19 cellular contexts compared by ENCODE assay signal in genomic region chr1:171581226-171581625, GRCh38. TPM values are rescaled to one million over a fixed set of nuclear protein-coding genes. Genes with fewer than 3 reads are reported as not detected.
A peak's percentile ranks its signal among the peaks of the same experiment; 100 is the strongest.
DNase-seq lines count a peak whose midpoint lies in the region; ATAC-seq, FAIRE-seq and TF ChIP-seq lines count a peak whose summit lies in the region.
"Had no signal": no experiment of that assay in that cellular context is flagged by ENCODE, and none has a peak within 500 bp of the region (broad histone marks: within the 10 kb centered on the region; RNA-seq: fewer than 3 reads in every experiment).

No MANE protein-coding gene starts in this region.

- no peaks in the 10 kb centered on the region for H3K4me1 ChIP-seq in GM12878 (ENCODE audit: control insufficient read depth, insufficient read depth, low read length)
- H3K4me1 ChIP-seq: BE2C had no signal

- no peaks in the 10 kb centered on the region for H3K9me3 Mint-ChIP-seq in activated naive CD4-positive, alpha-beta T cell treated with anti-CD3 and anti-CD28 coated beads, Interleukin-2, amount 50 U/mL, for 24 hours
- no peaks in the 10 kb centered on the region for H3K9me3 Mint-ChIP-seq in stimulated activated naive CD8-positive, alpha-beta T cell treated with anti-CD3 and anti-CD28 coated beads, Interleukin-15, amount 100 ng/mL, for 72 hours
- H3K9me3 Mint-ChIP-seq: CD8-positive, alpha-beta memory T cell had no signal

- RAD21 ChIA-PET in GM12878 (lab: Charles Lee; ENCODE audit: unreplicated experiment) = interaction anchor here (0.9 to 1.4 kb wide), 3 partner anchors 14 to 135 kb away, joined by 3 to 4 read pairs (median 3); no protein-coding TSS in a partner anchor

- CTCF ChIA-PET in GM12878 (lab: Yijun Ruan, JAX) = interaction anchor here (0.8 to 3.4 kb wide), 4 partner anchors 10 to 137 kb away, joined by 3 to 14 read pairs (median 6); no protein-coding TSS in a partner anchor

- H3K27me3 Mint-ChIP-seq in activated naive CD4-positive, alpha-beta T cell treated with anti-CD3 and anti-CD28 coated beads, Interleukin-2, amount 50 U/mL, for 24 hours = no peaks in the 10 kb centered on the region
- no peaks in the 10 kb centered on the region for H3K27me3 Mint-ChIP-seq in stimulated activated naive CD8-positive, alpha-beta T cell treated with anti-CD3 and anti-CD28 coated beads, Interleukin-15, amount 100 ng/mL, for 72 hours
- H3K27me3 Mint-ChIP-seq: CD8-positive, alpha-beta memory T cell had no signal

- peaks cover 28% of the 10 kb centered on the region for H3K4me1 Mint-ChIP-seq in activated naive CD4-positive, alpha-beta T cell treated with anti-CD3 and anti-CD28 coated beads, Interleukin-2, amount 50 U/mL, for 24 hours
- peaks cover 30% of the 10 kb centered on the region for H3K4me1 Mint-ChIP-seq in stimulated activated naive CD8-positive, alpha-beta T cell treated with anti-CD3 and anti-CD28 coated beads, Interleukin-15, amount 100 ng/mL, for 72 hours

- 57% methylated on average over 3 of the region's 3 CpGs for WGBS in GM12878 (ENCODE audit: insufficient coverage, insufficient replicate concordance, low lambda C conversion rate, missing lambda C conversion rate)

- no peak for TF ChIP-seq POLR2A in GM12878 (IDR thresholded peaks at IDR 0.05; ENCODE audit: low read depth, low read length)

- BruUV-seq in GM12878 (replicated peaks; lab: Mats Ljungman, UMichigan) = no TSS peak

- H3K36me3 Mint-ChIP-seq in activated naive CD4-positive, alpha-beta T cell treated with anti-CD3 and anti-CD28 coated beads, Interleukin-2, amount 50 U/mL, for 24 hours = peaks cover 23% of the 10 kb centered on the region

- TF ChIP-seq RAD21 in GM12878 (IDR thresholded peaks at IDR 0.05; ENCODE audit: insufficient read depth, low read depth, low read length) = no peak

- intact Hi-C loops in GM12878 (cut with micrococcal nuclease; ENCODE audit: unreplicated experiment) = loop anchor here (5.0 kb wide), 1 partner anchor 44 kb away; no protein-coding TSS in a partner anchor

- no peaks in the 10 kb centered on the region for H3K9me3 ChIP-seq in GM12878 (replicated peaks; ENCODE audit: control insufficient read depth, insufficient read depth, low read length)
- H3K9me3 ChIP-seq: BE2C, MG63 had no signal

- POLR2A ChIA-PET in GM12878 (lab: Charles Lee) = no interaction called here

- no peak overlapping the region for H2AFZ ChIP-seq in GM12878 (ENCODE audit: control insufficient read depth, low read depth, low read length)

- H3K9ac ChIP-seq in GM12878 (ENCODE audit: control insufficient read depth, insufficient read depth, low read length) = no peak overlapping the region
- H3K9ac ChIP-seq: KMS-11 had no signal

- SMC1A ChIA-PET in GM12878 (lab: Charles Lee; ENCODE audit: uncharacterized antibody, unreplicated experiment) = interaction anchor here (0.8 to 2.1 kb wide), 8 partner anchors 12 to 66 kb away, joined by 3 to 8 read pairs (median 5); no protein-coding TSS in a partner anchor

- TF ChIP-seq EP300 in GM12878 (IDR thresholded peaks at IDR 0.05; ENCODE audit: borderline replicate concordance in 1 of 2, control insufficient read depth in 1 of 2, low read depth in 2 of 2, low read length in 2 of 2) = no peak

- no peaks in the 10 kb centered on the region for H3K27me3 ChIP-seq in GM12878 (replicated peaks in 1 of 2; ENCODE audit: control insufficient read depth in 2 of 2, insufficient read depth in 2 of 2, low read length in 1 of 2)
- H3K27me3 ChIP-seq: BE2C, MG63 had no signal

- peaks cover 15 to 28% of the 10 kb centered on the region in 2 experiments for H3K36me3 ChIP-seq in GM12878 (ENCODE audit: control insufficient read depth in 2 of 2, insufficient read depth in 2 of 2, low read length in 1 of 2)

- H4K20me1 ChIP-seq in GM12878 (ENCODE audit: control insufficient read depth, insufficient read depth) = no peaks in the 10 kb centered on the region

- no peak overlapping the region for H3K4me3 Mint-ChIP-seq in activated naive CD4-positive, alpha-beta T cell treated with anti-CD3 and anti-CD28 coated beads, Interleukin-2, amount 50 U/mL, for 24 hours
- H3K4me3 Mint-ChIP-seq in stimulated activated naive CD8-positive, alpha-beta T cell treated with anti-CD3 and anti-CD28 coated beads, Interleukin-15, amount 100 ng/mL, for 72 hours = no peak overlapping the region
- H3K4me3 Mint-ChIP-seq: CD8-positive, alpha-beta memory T cell had no signal

- DNase-seq in activated naive CD4-positive, alpha-beta T cell treated with anti-CD3 and anti-CD28 coated beads, Interleukin-2, amount 50 U/mL, for 16 hours = no peak
- DNase-seq in GM12878 (ENCODE audit: low read depth, low spot score) (no peak), DMS79 (lab: John Stamatoyannopoulos, UW) (no peak), SK-N-DZ (ENCODE audit: low spot score) (no peak)
- DNase-seq in stimulated activated naive CD8-positive, alpha-beta T cell treated with anti-CD3 and anti-CD28 coated beads, Interleukin-15, amount 100 ng/mL, for 72 hours = no peak
- DNase-seq: BE2C; CD8-positive, alpha-beta memory T cell; MG63; NCI-H1105; NCI-H187; NCI-H2171; NCI-H446 treated with DMSO at 0.1 percent for 48 hours; NCI-H82 had no signal

- H3K27ac ChIP-seq in GM12878 (ENCODE audit: control insufficient read depth, insufficient read depth) = no peak overlapping the region
- H3K27ac ChIP-seq: KMS-11 had no signal

- in situ Hi-C loops in GM12878 (cut with MboI) = no loop called here

- ATAC-seq in GM12878 = no peak
- peak; percentile 45 for ATAC-seq in stimulated activated naive CD8-positive, alpha-beta T cell treated with anti-CD3 and anti-CD28 coated beads, Interleukin-15, amount 100 ng/mL, for 72 hours
- ATAC-seq: HepG2 had no signal

- no peaks in the 10 kb centered on the region for H3K79me2 ChIP-seq in GM12878 (ENCODE audit: control insufficient read depth, insufficient read depth, low read length)

- peak; percentile 7 for FAIRE-seq in TTC549 (lab: Jason Lieb, UNC)
- no peak for FAIRE-seq in GM12878 (lab: Jason Lieb, UNC)
- FAIRE-seq: H54, HepG2 had no signal

- no peak overlapping the region for H3K4me3 ChIP-seq in GM12878
- H3K4me3 ChIP-seq: MG63 had no signal

- no peak overlapping the region for H3K4me2 ChIP-seq in GM12878 (ENCODE audit: control insufficient read depth, insufficient read depth)
- H3K4me2 ChIP-seq: KMS-11 had no signal

- peak overlapping the region; percentile 88 for H3K27ac Mint-ChIP-seq in activated naive CD4-positive, alpha-beta T cell treated with anti-CD3 and anti-CD28 coated beads, Interleukin-2, amount 50 U/mL, for 24 hours
- H3K27ac Mint-ChIP-seq in stimulated activated naive CD8-positive, alpha-beta T cell treated with anti-CD3 and anti-CD28 coated beads, Interleukin-15, amount 100 ng/mL, for 72 hours = no peak overlapping the region

- no peak for TF ChIP-seq CTCF in GM12878 (IDR thresholded peaks at IDR 0.05 in 2 of 3, conservative IDR thresholded peaks at IDR 0.05 in 1 of 3; ENCODE audit: control insufficient read depth in 2 of 3, extremely low read depth in 1 of 3, insufficient read depth in 1 of 3, low read depth in 3 of 3, low read length in 3 of 3)

TF ChIP-seq in GM12878, 131 proteins besides CTCF, POLR2A, EP300 and RAD21 (continues in another document):
- TF ChIP-seq ATF7 (IDR thresholded peaks at IDR 0.05; ENCODE audit: low read depth) (0 out of 2 replicates have a peak, but pooled peaks have one; percentile 16), MTA2 (IDR thresholded peaks at IDR 0.05; ENCODE audit: low read depth) (peak; percentile 57; the same call in 1 of the 2 replicates), KAT2A (conservative IDR thresholded peaks at IDR 0.05; ENCODE audit: control insufficient read depth, low read depth, low read length) (no peak), MEF2B (IDR thresholded peaks at IDR 0.05; ENCODE audit: partially characterized antibody, poor library complexity, severe bottlenecking) (peak; percentile 18)

RNA-seq across cellular contexts. Expression of gene MYOCOS, which starts 40.8 kb away (rescaled TPM):
- total RNA-seq in GM12878 (2013; cell fraction: nucleolus; rRNA removed) = not detected in 2 replicates
- total RNA-seq in GM12878 (2014; rRNA removed) (0.11 and 0.23 TPM in 2 replicates), GM12878 (2014; rRNA removed; fragmentation: Illumina TruSeq; extraction: Trizol) (0.18 TPM in 1 of 2 replicates, not detected in the other), GM12878 (2021) (not detected in 2 replicates)
- polyA plus RNA-seq in GM12878 (2011; ENCODE audit: low read depth) = not detected
- polyA plus RNA-seq in GM12878 (2011; rRNA removed) (0.14 and 0.26 TPM in 2 replicates), GM12878 (2014; fragmentation: Illumina TruSeq; extraction: Trizol) (not detected in 2 replicates), GM12878 (2014; fragmentation: Nextera tagmentation; extraction: Ambion mirVana) (under 1 TPM in 1 of 2 experiments, not detected in 1; 0.15 TPM), GM12878 (2014; rRNA removed) (not detected in 2 replicates), GM12878 (2016; fragmentation: Nextera tagmentation; extraction: Ambion mirVana) (under 1 TPM; 0.12 to 0.24 TPM)
- polyA plus RNA-seq in GM12878 (2011; cell fraction: cytosol; rRNA removed) = 0.18 TPM in 1 of 2 replicates, not detected in the other
- 0.13 and 0.15 TPM in 2 replicates for polyA plus RNA-seq in GM12878 (2011; cell fraction: nucleus; rRNA removed)
- not detected in 2 replicates for polyA plus RNA-seq in GM12878 (2012)
- 0.15 and 0.72 TPM in 2 replicates for polyA minus RNA-seq in GM12878 (2011; rRNA and poly(A)+ RNA removed)
- not detected in 2 replicates for polyA minus RNA-seq in GM12878 (2011; cell fraction: cytosol; rRNA and poly(A)+ RNA removed)
- 0.48 and 0.86 TPM in 2 replicates for polyA minus RNA-seq in GM12878 (2011; cell fraction: nucleus; rRNA and poly(A)+ RNA removed)
- polyA plus RNA-seq in SK-N-DZ (2014; cell fraction: cytosol; rRNA removed) = not detected in 2 replicates
- polyA plus RNA-seq in SK-N-DZ (2014; cell fraction: nucleus; rRNA removed) = not detected in 2 replicates
- total RNA-seq: CD8-positive, alpha-beta memory T cell; HepG2 had no signal
- polyA plus RNA-seq: AG04450; CD8-positive, alpha-beta memory T cell; HepG2 had no signal
